19 cellular contexts compared by ENCODE assay signal in genomic region chr19:41748012-41748411, GRCh38. TPM values are rescaled to one million over a fixed set of nuclear protein-coding genes. Genes with fewer than 3 reads are reported as not detected.
DNase-seq lines count a peak whose midpoint lies in the region.
"Had no signal": no experiment of that assay in that cellular context is flagged by ENCODE, and none has a peak within 500 bp of the region (broad histone marks: within the 10 kb centered on the region; RNA-seq: fewer than 3 reads in every experiment).

No MANE protein-coding gene starts in this region.

- no peaks in the 10 kb centered on the region for H3K36me3 ChIP-seq in BLaER1 treated with 17β-estradiol and CSF1 and Interleukin-3, amounts not matched to agents 10 nM and 100 nM
- H3K36me3 ChIP-seq in SK-N-MC (ENCODE audit: insufficient read depth, low read length) = no peaks in the 10 kb centered on the region
- no peaks in the 10 kb centered on the region for H3K36me3 ChIP-seq in CD8-positive, alpha-beta memory T cell (ENCODE audit: insufficient read depth, low read length)
- H3K36me3 ChIP-seq: BE2C had no signal

- H3K9ac ChIP-seq in BLaER1 treated with 17β-estradiol and CSF1 and Interleukin-3, amounts not matched to agents 10 nM and 100 nM = no peak overlapping the region
- H3K9ac ChIP-seq in SK-N-MC (ENCODE audit: insufficient read length) = peak overlapping the region; percentile 79

- H3K27me3 ChIP-seq in BLaER1 treated with 17β-estradiol and CSF1 and Interleukin-3, amounts not matched to agents 10 nM and 100 nM = no peaks in the 10 kb centered on the region
- H3K27me3 ChIP-seq in CD8-positive, alpha-beta memory T cell (ENCODE audit: insufficient read depth, low read length, poor library complexity, severe bottlenecking) = peaks cover 11% of the 10 kb centered on the region

- POLR2A ChIA-PET in CD8-positive, alpha-beta memory T cell (lab: Charles Lee) = no interaction called here

- H3K36me3 Mint-ChIP-seq in CD8-positive, alpha-beta memory T cell = no peaks in the 10 kb centered on the region
- H3K36me3 Mint-ChIP-seq: CD4-positive, CD25-positive, alpha-beta regulatory T cell; CD8-positive, alpha-beta T cell had no signal

- H3K4me2 ChIP-seq in BLaER1 treated with 17β-estradiol and CSF1 and Interleukin-3, amounts not matched to agents 10 nM and 100 nM = peak overlapping the region in 8 of 11 experiments; percentile 3 to 77 (median 38); a peak in 14 of 22 replicates
- H3K4me2 ChIP-seq: GM23338 had no signal

- H3K4me1 ChIP-seq in BLaER1 treated with 17β-estradiol and CSF1 and Interleukin-3, amounts not matched to agents 10 nM and 100 nM = peaks cover 33 to 84% (median 67%) of the 10 kb centered on the region in 10 experiments
- H3K4me1 ChIP-seq in CD8-positive, alpha-beta memory T cell (ENCODE audit: insufficient read depth, low read length) = no peaks in the 10 kb centered on the region
- H3K4me1 ChIP-seq: BE2C had no signal

- no peak overlapping the region for H3K4me3 Mint-ChIP-seq in CD8-positive, alpha-beta memory T cell
- H3K4me3 Mint-ChIP-seq: CD4-positive, CD25-positive, alpha-beta regulatory T cell; CD8-positive, alpha-beta T cell; GM23338; H9; HFFc6 had no signal

- peaks cover 42 to 61% of the 10 kb centered on the region in 2 donors for H3K27me3 Mint-ChIP-seq in CD8-positive, alpha-beta memory T cell

- no peak overlapping the region for H3K27ac Mint-ChIP-seq in CD8-positive, alpha-beta memory T cell
- H3K27ac Mint-ChIP-seq: CD4-positive, CD25-positive, alpha-beta regulatory T cell; CD8-positive, alpha-beta T cell; GM23338; H9; HFFc6 had no signal

- H3K9me3 ChIP-seq in BLaER1 treated with 17β-estradiol and CSF1 and Interleukin-3, amounts not matched to agents 10 nM and 100 nM (replicated peaks in 1 of 11) = no peaks in the 10 kb centered on the region
- H3K9me3 ChIP-seq in SK-N-MC (ENCODE audit: low read depth, low read length) = no peaks in the 10 kb centered on the region
- H3K9me3 ChIP-seq in CD8-positive, alpha-beta memory T cell (ENCODE audit: low read length) = no peaks in the 10 kb centered on the region
- H3K9me3 ChIP-seq: BE2C had no signal

- no peak overlapping the region for H3K4me3 ChIP-seq in BLaER1 treated with 17β-estradiol and CSF1 and Interleukin-3, amounts not matched to agents 10 nM and 100 nM
- H3K4me3 ChIP-seq in SK-N-MC = peak overlapping the region; percentile 28; the same call in 1 of the 2 replicates
- H3K4me3 ChIP-seq in CD8-positive, alpha-beta memory T cell (ENCODE audit: low read length) = no peak overlapping the region
- H3K4me3 ChIP-seq: GM23338 had no signal

- no peak overlapping the region for H3K27ac ChIP-seq in BLaER1 treated with 17β-estradiol and CSF1 and Interleukin-3, amounts not matched to agents 10 nM and 100 nM
- H3K27ac ChIP-seq in SK-N-MC = peak overlapping the region; percentile 99
- H3K27ac ChIP-seq in CD8-positive, alpha-beta memory T cell (ENCODE audit: low read depth, low read length) = no peak overlapping the region
- H3K27ac ChIP-seq: 22Rv1, C4-2B had no signal

- H4K20me1 ChIP-seq in BLaER1 treated with 17β-estradiol and CSF1 and Interleukin-3, amounts not matched to agents 10 nM and 100 nM = no peaks in the 10 kb centered on the region

- H3K9me3 Mint-ChIP-seq in CD8-positive, alpha-beta memory T cell = no peaks in the 10 kb centered on the region
- H3K9me3 Mint-ChIP-seq: CD4-positive, CD25-positive, alpha-beta regulatory T cell; CD8-positive, alpha-beta T cell; GM23338; HFFc6 had no signal

- CTCF ChIA-PET in CD8-positive, alpha-beta memory T cell (lab: Charles Lee) = interaction anchor here (1.2 kb wide), 1 partner anchor 37 kb away, joined by 4 read pairs; no protein-coding TSS in a partner anchor

- DNase-seq in DMS53 (lab: John Stamatoyannopoulos, UW) = peak; percentile 60
- DNase-seq in DMS53 treated with DMSO at 0.1 percent for 48 hours (lab: John Stamatoyannopoulos, UW; ENCODE audit: unreplicated experiment) = no peak
- peak; percentile 78 for DNase-seq in SK-N-MC (ENCODE audit: low read depth, low spot score)
- DNase-seq in GM19238 (ENCODE audit: insufficient read length, low spot score) = no peak
- DNase-seq in CD8-positive, alpha-beta memory T cell = no peak
- DNase-seq: ACHN; AML-193; BE2C; CD4-positive, CD25-positive, alpha-beta regulatory T cell; CD8-positive, alpha-beta T cell; DMS 273 treated with DMSO at 0.1 percent for 48 hours; DND-41; H9; HFFc6 had no signal

- peaks cover 3 to 10% (median 6%) of the 10 kb centered on the region in 3 donors for H3K4me1 Mint-ChIP-seq in CD8-positive, alpha-beta memory T cell
- H3K4me1 Mint-ChIP-seq: GM23338, H9 had no signal

RNA-seq across cellular contexts. Expression of gene CEACAM6, which starts 7.3 kb away (rescaled TPM):
- total RNA-seq in CD8-positive, alpha-beta memory T cell = not detected
- not detected for polyA plus RNA-seq in CD8-positive, alpha-beta memory T cell
- total RNA-seq: CD4-positive, CD25-positive, alpha-beta regulatory T cell; CD8-positive, alpha-beta T cell; GM23338; H4; H9; HFFc6 had no signal
- polyA plus RNA-seq: CD4-positive, CD25-positive, alpha-beta regulatory T cell; GM23338 had no signal

RNA-seq across cellular contexts. Expression of gene CEACAM5, which starts 39.6 kb away (rescaled TPM):
- not detected for total RNA-seq in CD8-positive, alpha-beta memory T cell
- polyA plus RNA-seq in CD8-positive, alpha-beta memory T cell = not detected
- total RNA-seq: CD4-positive, CD25-positive, alpha-beta regulatory T cell; CD8-positive, alpha-beta T cell; GM23338; H4; H9 had no signal
- polyA plus RNA-seq: CD4-positive, CD25-positive, alpha-beta regulatory T cell; GM23338 had no signal

RNA-seq across cellular contexts. Expression of gene CEACAM3, which starts 48.4 kb away (rescaled TPM):
- total RNA-seq in CD8-positive, alpha-beta memory T cell = not detected
- not detected for polyA plus RNA-seq in CD8-positive, alpha-beta memory T cell
- total RNA-seq: CD4-positive, CD25-positive, alpha-beta regulatory T cell; CD8-positive, alpha-beta T cell; GM23338; H4; H9; HFFc6 had no signal
- polyA plus RNA-seq: CD4-positive, CD25-positive, alpha-beta regulatory T cell; GM23338 had no signal

RNA-seq across cellular contexts. Expression of gene CEACAM7, which starts 59.9 kb away (rescaled TPM):
- total RNA-seq in CD8-positive, alpha-beta memory T cell = not detected
- not detected for polyA plus RNA-seq in CD8-positive, alpha-beta memory T cell
- total RNA-seq: CD4-positive, CD25-positive, alpha-beta regulatory T cell; CD8-positive, alpha-beta T cell; H4; H9; HFFc6 had no signal
- polyA plus RNA-seq: CD4-positive, CD25-positive, alpha-beta regulatory T cell; GM23338 had no signal

Comparison
In these comparisons a context has a peak if more than half of its experiments do, and no peak if none do; other contexts are left out.
1. DNase-seq: peak in DMS53 (single experiment) and SK-N-MC (single experiment); none in DMS53 treated with DMSO at 0.1 percent for 48 hours (single experiment), GM19238 (single experiment) and CD8-positive, alpha-beta memory T cell (0 of 5).